ENCODE assay signal across 27 cellular contexts in the genomic region with DNA sequence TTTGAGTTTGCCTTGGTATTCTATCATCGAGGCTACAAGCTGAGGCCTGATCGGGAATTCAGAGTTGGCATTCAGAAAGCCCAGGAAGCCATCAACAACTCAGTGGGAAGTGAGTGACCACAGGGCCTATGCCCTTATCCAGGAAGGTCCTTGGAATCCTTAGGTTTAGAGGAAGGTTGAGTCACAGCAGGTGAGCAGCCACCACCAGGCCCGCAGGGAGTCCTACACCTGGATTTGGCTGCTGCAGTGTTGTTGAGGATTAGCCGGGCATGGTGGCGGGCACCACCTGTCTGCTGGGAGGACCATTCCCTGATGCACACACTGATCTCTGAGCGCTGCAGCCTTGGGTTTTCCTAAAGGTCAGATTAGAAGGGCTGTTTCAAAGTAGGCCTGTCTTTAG. TPM values are rescaled to one million over a fixed set of nuclear protein-coding genes. Genes with fewer than 3 reads are reported as not detected.
DNase-seq lines count a peak whose midpoint lies in the region; ATAC-seq, FAIRE-seq and TF ChIP-seq lines count a peak whose summit lies in the region.
"Had no signal": no experiment of that assay in that cellular context is flagged by ENCODE, and none has a peak within 500 bp of the region (broad histone marks: within the 10 kb centered on the region; RNA-seq: fewer than 3 reads in every experiment).

No MANE protein-coding gene starts in this region.

- H2BK15ac ChIP-seq in mesendoderm (replicated peaks; ENCODE audit: low read depth) = no peak overlapping the region

- H2BK5ac ChIP-seq in mesendoderm (ENCODE audit: low read length) = no peak overlapping the region

- H3K27ac ChIP-seq in mesendoderm (ENCODE audit: low read depth, low read length) (no peak overlapping the region), right atrium auricular region (no peak overlapping the region)
- H3K27ac ChIP-seq: A549 had no signal

- H3K36me3 ChIP-seq in mesendoderm (ENCODE audit: control insufficient read depth, insufficient read depth, low read length) (no peaks in the 10 kb centered on the region), right atrium auricular region (no peaks in the 10 kb centered on the region)
- H3K36me3 ChIP-seq: BLaER1 treated with 17β-estradiol and CSF1 and Interleukin-3, amounts not matched to agents 10 nM and 100 nM; HAP-1 had no signal

- no peak overlapping the region for H3K4me3 ChIP-seq in epithelial cell of esophagus (ENCODE audit: low read length)
- H3K4me3 ChIP-seq in mesendoderm (ENCODE audit: low read length) = no peak overlapping the region
- no peak overlapping the region for H3K4me3 ChIP-seq in right atrium auricular region
- H3K4me3 ChIP-seq: A549; BLaER1 treated with 17β-estradiol and CSF1 and Interleukin-3, amounts not matched to agents 10 nM and 100 nM; GM12878; GM23338; HAP-1 had no signal

- H3K4ac ChIP-seq in mesendoderm (ENCODE audit: low read depth, low read length) = no peak overlapping the region

- TF ChIP-seq CTCF in D721Med (IDR thresholded peaks at IDR 0.05; ENCODE audit: insufficient read depth, missing control alignments) = no peak
- TF ChIP-seq CTCF in WTC11 (IDR thresholded peaks at IDR 0.05) = no peak
- no peak for TF ChIP-seq CTCF in epithelial cell of esophagus (IDR thresholded peaks at IDR 0.05; ENCODE audit: insufficient read depth, low read depth, low read length, missing control alignments)
- TF ChIP-seq CTCF in right atrium auricular region (IDR thresholded peaks at IDR 0.05) = no peak

- DNase-seq in D721Med (ENCODE audit: insufficient read length, low spot score) (peak; percentile 4), WTC11 (ENCODE audit: low spot score) (no peak), epithelial cell of esophagus (ENCODE audit: low read depth) (peak; percentile 17), mesendoderm (no peak), NCI-H82 (lab: John Stamatoyannopoulos, UW) (no peak), DMS 273 treated with DMSO at 0.1 percent for 48 hours (lab: John Stamatoyannopoulos, UW) (no peak), right atrium auricular region (ENCODE audit: low spot score) (no peak)
- DNase-seq: 8988T; ACHN; AML-193; Calu3; CD4-positive, alpha-beta T cell; COR-L47; DMS79; EL; GDM1; HFFc6 had no signal

- no peak overlapping the region for H4K8ac ChIP-seq in mesendoderm (ENCODE audit: low read depth, low read length)

- H3K56ac ChIP-seq in mesendoderm (ENCODE audit: low read length) = peak overlapping the region; percentile 2

- 0 out of 2 replicates have a peak, but pooled peaks cover 4% of the 10 kb centered on the region for H3K4me1 Mint-ChIP-seq in WTC11

- POLR2A ChIA-PET in WTC11 (lab: Charles Lee) = no interaction called here

- no peaks in the 10 kb centered on the region; the same call in 1 of the 2 replicates for H3K27me3 Mint-ChIP-seq in WTC11 (ENCODE audit: low read depth)
- H3K27me3 Mint-ChIP-seq: CD4-positive, alpha-beta T cell had no signal

- no peak overlapping the region for H3K23ac ChIP-seq in mesendoderm (ENCODE audit: low read length)

- H3K4me2 ChIP-seq in mesendoderm (ENCODE audit: low read length) = no peak overlapping the region
- H3K4me2 ChIP-seq: A549; BLaER1 treated with 17β-estradiol and CSF1 and Interleukin-3, amounts not matched to agents 10 nM and 100 nM; GM23338 had no signal

- no peaks in the 10 kb centered on the region for H3K36me3 Mint-ChIP-seq in WTC11
- H3K36me3 Mint-ChIP-seq: CD14-positive monocyte had no signal

- no peak overlapping the region for H3K4me3 Mint-ChIP-seq in WTC11
- H3K4me3 Mint-ChIP-seq: CD14-positive monocyte; CD4-positive, alpha-beta T cell; GM23338; HFFc6 had no signal

- no peaks in the 10 kb centered on the region for H3K9me3 ChIP-seq in right atrium auricular region
- H3K9me3 ChIP-seq: A549; BE2C; BLaER1 treated with 17β-estradiol and CSF1 and Interleukin-3, amounts not matched to agents 10 nM and 100 nM; HAP-1 had no signal

- H3K4me1 ChIP-seq in mesendoderm (ENCODE audit: control insufficient read depth, low read depth, low read length) (no peaks in the 10 kb centered on the region), right atrium auricular region (peaks cover 0 to 13% of the 10 kb centered on the region in 2 donors)
- H3K4me1 ChIP-seq: HAP-1 had no signal

- no peaks in the 10 kb centered on the region for H3K9me3 Mint-ChIP-seq in WTC11
- H3K9me3 Mint-ChIP-seq: CD14-positive monocyte; CD4-positive, alpha-beta T cell; GM23338; HFFc6 had no signal

- CTCF ChIA-PET in WTC11 (lab: Charles Lee) = no interaction called here

- no peak overlapping the region for H2BK120ac ChIP-seq in mesendoderm (ENCODE audit: low read depth, low read length)

- ATAC-seq in WTC11 (no peak), GM19351 (IDR thresholded peaks at IDR 0.05; ENCODE audit: unreplicated experiment) (no peak)
- ATAC-seq: A549, GM12878, GM23338 had no signal

- H3K79me2 ChIP-seq in mesendoderm (ENCODE audit: control insufficient read depth, insufficient read depth, low read length) = no peaks in the 10 kb centered on the region

- H3K27ac Mint-ChIP-seq in WTC11 = peak overlapping the region; percentile 53; the same call in 1 of the 2 replicates
- H3K27ac Mint-ChIP-seq: CD4-positive, alpha-beta T cell; GM23338; HFFc6 had no signal

- no CpG with 5 or more reads among the region's 6 CpGs for WGBS in mesendoderm (ENCODE audit: extremely low coverage, insufficient coverage, low lambda C conversion rate)

- no peak overlapping the region for H2AK5ac ChIP-seq in mesendoderm (ENCODE audit: low read length)

- H3K27me3 ChIP-seq in mesendoderm (ENCODE audit: insufficient read depth, low read length, poor library complexity) (no peaks in the 10 kb centered on the region), right atrium auricular region (no peaks in the 10 kb centered on the region)
- H3K27me3 ChIP-seq: BE2C; BLaER1 treated with 17β-estradiol and CSF1 and Interleukin-3, amounts not matched to agents 10 nM and 100 nM had no signal

- no peak overlapping the region for H3K18ac ChIP-seq in mesendoderm (ENCODE audit: low read length)

- no peak overlapping the region for H4K5ac ChIP-seq in mesendoderm (ENCODE audit: low read length)

- no peak for FAIRE-seq in D721Med (lab: Jason Lieb, UNC)
- FAIRE-seq: A549, GM12878, GM19239, H54 had no signal

- no peak overlapping the region for H3K9ac ChIP-seq in mesendoderm (ENCODE audit: low read length)
- H3K9ac ChIP-seq: BLaER1 treated with 17β-estradiol and CSF1 and Interleukin-3, amounts not matched to agents 10 nM and 100 nM had no signal

- H3K79me1 ChIP-seq in mesendoderm (ENCODE audit: low read length) = no peaks in the 10 kb centered on the region

TF ChIP-seq in WTC11, 78 proteins besides CTCF, POLR2A, EP300 and RAD21:
- TF ChIP-seq HMGXB4 (CRISPR knock-in tag; IDR thresholded peaks at IDR 0.05) = no peak
- no peak for TF ChIP-seq PRRX2 (CRISPR knock-in tag; IDR thresholded peaks at IDR 0.05)
- no peak for TF ChIP-seq ETV6 (CRISPR knock-in tag; IDR thresholded peaks at IDR 0.05)
- TF ChIP-seq ATF2 (CRISPR knock-in tag; IDR thresholded peaks at IDR 0.05; ENCODE audit: borderline replicate concordance, low read depth) = no peak
- no peak for TF ChIP-seq TEAD1 (CRISPR knock-in tag; IDR thresholded peaks at IDR 0.05)
- no peak for TF ChIP-seq RORB (CRISPR knock-in tag; IDR thresholded peaks at IDR 0.05)
- TF ChIP-seq, protein P1, sequence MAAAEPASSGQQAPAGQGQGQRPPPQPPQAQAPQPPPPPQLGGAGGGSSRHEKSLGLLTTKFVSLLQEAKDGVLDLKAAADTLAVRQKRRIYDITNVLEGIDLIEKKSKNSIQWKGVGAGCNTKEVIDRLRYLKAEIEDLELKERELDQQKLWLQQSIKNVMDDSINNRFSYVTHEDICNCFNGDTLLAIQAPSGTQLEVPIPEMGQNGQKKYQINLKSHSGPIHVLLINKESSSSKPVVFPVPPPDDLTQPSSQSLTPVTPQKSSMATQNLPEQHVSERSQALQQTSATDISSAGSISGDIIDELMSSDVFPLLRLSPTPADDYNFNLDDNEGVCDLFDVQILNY (CRISPR knock-in tag; IDR thresholded peaks at IDR 0.05) = no peak
- TF ChIP-seq FOXP1 (CRISPR knock-in tag; IDR thresholded peaks at IDR 0.05; ENCODE audit: borderline replicate concordance) = no peak
- TF ChIP-seq ZBTB21 (CRISPR knock-in tag; IDR thresholded peaks at IDR 0.05; ENCODE audit: borderline replicate concordance) = no peak
- TF ChIP-seq CBFB (CRISPR knock-in tag; IDR thresholded peaks at IDR 0.05; ENCODE audit: low read depth) = no peak
- TF ChIP-seq JAZF1 (CRISPR knock-in tag; IDR thresholded peaks at IDR 0.05) = no peak

RNA-seq across cellular contexts. Expression of gene ODAD4, which starts 5.2 kb away (rescaled TPM):
- total RNA-seq in WTC11 (2021) (1.2 to 2.1 TPM (median 1.9 TPM) in 3 replicates), right atrium auricular region (under 1 TPM; 0.43 to 0.56 TPM)
- 0.63 TPM for polyA plus RNA-seq in mesendoderm (2013, experiment 1 of 2)
- polyA plus RNA-seq in mesendoderm (2013, experiment 2 of 2) = 0.94 TPM

RNA-seq across cellular contexts. Expression of gene ACLY, which starts 16.9 kb away (rescaled TPM):
- total RNA-seq in WTC11 (2021) (312 to 350 TPM (median 316 TPM) in 3 replicates), right atrium auricular region (10 to 100 TPM; 31.7 to 42.2 TPM)
- polyA plus RNA-seq in mesendoderm (2013, experiment 1 of 2) = 188 TPM
- 192 TPM for polyA plus RNA-seq in mesendoderm (2013, experiment 2 of 2)

RNA-seq across cellular contexts. Expression of gene CNP, which starts 31.0 kb away (rescaled TPM):
- total RNA-seq in WTC11 (2021) (52.5 to 54.2 TPM (median 53.9 TPM) in 3 replicates), right atrium auricular region (10 to 100 TPM; 23.1 to 29.5 TPM)
- 21.5 TPM for polyA plus RNA-seq in mesendoderm (2013, experiment 1 of 2)
- polyA plus RNA-seq in mesendoderm (2013, experiment 2 of 2) = 21.6 TPM

Comparison
In these comparisons a context has a peak if more than half of its experiments do, and no peak if none do; other contexts are left out.
1. DNase-seq: peak in D721Med (single experiment) and epithelial cell of esophagus (single experiment); none in WTC11 (single experiment), mesendoderm (single experiment), NCI-H82 (single experiment), DMS 273 treated with DMSO at 0.1 percent for 48 hours (single experiment) and right atrium auricular region (single experiment).